8 cellular contexts compared by ENCODE assay signal in genomic region chr15:51647128-51647562, GRCh38. TPM values are rescaled to one million over a fixed set of nuclear protein-coding genes. Genes with fewer than 3 reads are reported as not detected.
A peak's percentile ranks its signal among the peaks of the same experiment; 100 is the strongest.
DNase-seq lines count a peak whose midpoint lies in the region; ATAC-seq and TF ChIP-seq lines count a peak whose summit lies in the region.

No MANE protein-coding gene starts in this region.

- H3K27me3 ChIP-seq in A673 (replicated peaks; ENCODE audit: insufficient read depth, low read depth, low read length, poor library complexity) (no peaks in the 10 kb centered on the region), HL-60 (ENCODE audit: insufficient read depth, poor library complexity, severe bottlenecking) (no peaks in the 10 kb centered on the region), SJCRH30 (no peaks in the 10 kb centered on the region), spleen (replicated peaks in 1 of 7) (no peaks in the 10 kb centered on the region)

- 29 to 37% (median 36%) methylated on average over 3 of the region's 3 CpGs for WGBS in spleen, 5 donors

- H3K36me3 ChIP-seq in A673 (ENCODE audit: insufficient read depth, low read length, poor library complexity, severe bottlenecking) (no peaks in the 10 kb centered on the region), SJCRH30 (no peaks in the 10 kb centered on the region), spleen (no peaks in the 10 kb centered on the region)

- CTCF ChIA-PET in A673 (lab: Charles Lee) = interaction anchor here (4.3 kb wide), 1 partner anchor 129 kb away, joined by 111 read pairs; no protein-coding TSS in a partner anchor

- POLR2A ChIA-PET in A673 (lab: Charles Lee; ENCODE audit: low non-redundant PET) = no interaction called here

- TF ChIP-seq CTCF in A673 (conservative IDR thresholded peaks at IDR 0.05; ENCODE audit: low read depth, low read length) = no peak
- TF ChIP-seq CTCF in HL-60 (IDR thresholded peaks at IDR 0.05; ENCODE audit: insufficient read depth, low read length) = no peak
- TF ChIP-seq CTCF in spleen (IDR thresholded peaks at IDR 0.05 in 8 of 11, conservative IDR thresholded peaks at IDR 0.05 in 3 of 11) = no peak

- intact Hi-C loops in A673 (cut with micrococcal nuclease; ENCODE audit: unreplicated experiment) = loop anchor here (10.0 kb wide), 1 partner anchor 258 kb away; no protein-coding TSS in a partner anchor
- intact Hi-C loops in left cardiac atrium (cut with DNase I) = loop anchor here in 1 of 2 donors (5.0 kb wide), 1 partner anchor 130 kb away; no protein-coding TSS in a partner anchor
- intact Hi-C loops in spleen (cut with DNase I; ENCODE audit: low total_unique reads) = loop anchor here (5.0 kb wide), 1 partner anchor 130 kb away; no protein-coding TSS in a partner anchor

- no peaks in the 10 kb centered on the region for H3K9me3 ChIP-seq in A673 (ENCODE audit: low read depth, low read length, poor library complexity, severe bottlenecking)
- no peaks in the 10 kb centered on the region for H3K9me3 ChIP-seq in SJCRH30 (replicated peaks)
- no peaks in the 10 kb centered on the region for H3K9me3 ChIP-seq in spleen

- ATAC-seq in left cardiac atrium = peak; percentile 44 to 89
- ATAC-seq in GM18511 (IDR thresholded peaks at IDR 0.05; ENCODE audit: unreplicated experiment) = no peak
- ATAC-seq in GM21447 (IDR thresholded peaks at IDR 0.05; ENCODE audit: unreplicated experiment) = no peak

- no TSS peak for BruUV-seq in A673 (replicated peaks; lab: Mats Ljungman, UMichigan)

- H3K27ac ChIP-seq in A673 (ENCODE audit: low read depth, low read length, poor library complexity, severe bottlenecking) = no peak overlapping the region
- H3K27ac ChIP-seq in HL-60 (replicated peaks) = peak overlapping the region; percentile 33
- H3K27ac ChIP-seq in SJCRH30 = no peak overlapping the region
- peak overlapping the region in 2 of 8 donors; percentile 7 to 19 for H3K27ac ChIP-seq in spleen

- H3K4me1 ChIP-seq in A673 (ENCODE audit: insufficient read depth, low read length, poor library complexity, severe bottlenecking) (no peaks in the 10 kb centered on the region), SJCRH30 (peaks cover 5% of the 10 kb centered on the region), spleen (peaks cover 0 to 18% (median 0%) of the 10 kb centered on the region in 6 donors)

- no peak for TF ChIP-seq POLR2A in spleen (IDR thresholded peaks at IDR 0.05)

- no peak overlapping the region for H3K4me3 ChIP-seq in A673 (ENCODE audit: low read depth, low read length, poor library complexity, severe bottlenecking)
- H3K4me3 ChIP-seq in HL-60 (replicated peaks; ENCODE audit: insufficient read depth, low read length) = no peak overlapping the region
- H3K4me3 ChIP-seq in SJCRH30 = no peak overlapping the region
- no peak overlapping the region for H3K4me3 ChIP-seq in spleen

- peak; percentile 9 for DNase-seq in A673 (ENCODE audit: low spot score)
- DNase-seq in HL-60 (ENCODE audit: low read depth in 1 of 2, low spot score in 1 of 2) = peak; percentile 61 to 86
- DNase-seq in SJCRH30 = peak; percentile 26 to 56
- peak; percentile 39 for DNase-seq in left cardiac atrium
- no peak for DNase-seq in spleen
- DNase-seq in effector CD8-positive, alpha-beta T cell (lab: John Stamatoyannopoulos, UW) = no peak

RNA-seq across cellular contexts. Expression of gene DMXL2, which starts 24.6 kb away (rescaled TPM):
- total RNA-seq in A673 (2021) (23.2 and 23.7 TPM in 2 replicates), left cardiac atrium (10 to 100 TPM; 11.3 to 17.6 TPM), spleen (100 to 1,000 TPM in 2 of 7 donors, 10 to 100 TPM in 5; 57.9 to 140 (median 72.1) TPM)
- 16.7 and 22.4 TPM in 2 replicates for total RNA-seq in SJCRH30 (2014; rRNA removed; shearing (Covaris generic))
- 10 to 100 TPM; 11.1 to 33.5 (median 21.1) TPM for polyA plus RNA-seq in spleen

RNA-seq across cellular contexts. Expression of gene SCG3, which starts 34.2 kb away (rescaled TPM):
- total RNA-seq in A673 (2021) = 0.21 and 0.22 TPM in 2 replicates
- total RNA-seq in SJCRH30 (2014; rRNA removed; shearing (Covaris generic)) = not detected in 2 replicates
- total RNA-seq in left cardiac atrium = under 1 TPM in 1 of 2 donors, not detected in 1; 0.15 TPM
- total RNA-seq in spleen = under 1 TPM in 1 of 7 donors, not detected in 6; 0.16 TPM
- under 1 TPM in 1 of 3 donors, not detected in 2; 0.06 TPM for polyA plus RNA-seq in spleen

Comparison
In these comparisons a context has a peak if more than half of its experiments do, and no peak if none do; other contexts are left out.
1. DNase-seq: peak in A673 (single experiment), HL-60 (2 of 2), SJCRH30 (2 of 2) and left cardiac atrium (single experiment); none in spleen (single experiment) and effector CD8-positive, alpha-beta T cell (single experiment).
2. ATAC-seq: peak in left cardiac atrium (2 of 2); none in GM18511 (single experiment) and GM21447 (single experiment).